12 cellular contexts compared by ENCODE assay signal in genomic region chr3:42081814-42082473, GRCh38. TPM values are rescaled to one million over a fixed set of nuclear protein-coding genes. Genes with fewer than 3 reads are reported as not detected.
A peak's percentile ranks its signal among the peaks of the same experiment; 100 is the strongest.
DNase-seq lines count a peak whose midpoint lies in the region; ATAC-seq and TF ChIP-seq lines count a peak whose summit lies in the region.
"Had no signal": no experiment of that assay in that cellular context is flagged by ENCODE, and none has a peak within 500 bp of the region (broad histone marks: within the 10 kb centered on the region; RNA-seq: fewer than 3 reads in every experiment).

No MANE protein-coding gene starts in this region.

- peak overlapping the region; percentile 65 to 92 for H3K4me3 Mint-ChIP-seq in activated T-cell treated with anti-CD3 and anti-CD28 coated beads, Interleukin-2, amount 50 U/mL, for 72 hours

- peaks cover 0 to under 1% of the 10 kb centered on the region in 2 donors for H3K36me3 ChIP-seq in gastroesophageal sphincter
- H3K36me3 ChIP-seq in thymus (ENCODE audit: control insufficient read depth, insufficient read depth), result no peaks in the 10 kb centered on the region

- CTCF ChIA-PET in GM10248 (lab: Yijun Ruan, JAX), result interaction anchor here (1.3 to 8.5 kb wide), 6 partner anchors 10 to 109 kb away, joined by 3 to 42 read pairs (median 4); no protein-coding TSS in a partner anchor

- no peak for TF ChIP-seq POLR2A in gastroesophageal sphincter (IDR thresholded peaks at IDR 0.05)

- H3K4me1 Mint-ChIP-seq in activated T-cell treated with anti-CD3 and anti-CD28 coated beads, Interleukin-2, amount 50 U/mL, for 72 hours (ENCODE audit: low read depth), result peaks cover 68% of the 10 kb centered on the region

- peak overlapping the region; percentile 96 for H3K27ac Mint-ChIP-seq in activated T-cell treated with anti-CD3 and anti-CD28 coated beads, Interleukin-2, amount 50 U/mL, for 72 hours

- H3K36me3 Mint-ChIP-seq in activated T-cell treated with anti-CD3 and anti-CD28 coated beads, Interleukin-2, amount 50 U/mL, for 72 hours (ENCODE audit: insufficient read depth in 2 of 2), result peaks cover 0 to 4% of the 10 kb centered on the region in 2 donors

- DNase-seq in activated T-cell treated with anti-CD3 and anti-CD28 coated beads, Interleukin-2, amount 50 U/mL, for 72 hours, result no peak
- no peak for DNase-seq in activated T-cell treated with anti-CD3 and anti-CD28 coated beads, Interleukin-2, amount 50 U/mL, for 48 hours
- DNase-seq in RPMI8226 (peak; percentile 60), GM10248 (ENCODE audit: extremely low spot score) (no peak), NCI-H146 (lab: John Stamatoyannopoulos, UW) (no peak), DMS79 treated with DMSO at 0.1 percent for 48 hours (lab: John Stamatoyannopoulos, UW) (no peak)
- DNase-seq: NCI-H774; right cardiac atrium; stimulated activated naive CD4-positive, alpha-beta T cell treated with Interleukin-2 at 50 U/mL for 16 hours had no signal

- H3K4me3 ChIP-seq in gastroesophageal sphincter (no peak overlapping the region), thymus (ENCODE audit: low read length) (no peak overlapping the region)

- no peak for TF ChIP-seq CTCF in gastroesophageal sphincter (IDR thresholded peaks at IDR 0.05)
- TF ChIP-seq CTCF in GM10248 (IDR thresholded peaks at IDR 0.05; ENCODE audit: control extremely low read depth, extremely low read depth, low read depth, missing control alignments), result no peak

- no peaks in the 10 kb centered on the region for H3K27me3 ChIP-seq in gastroesophageal sphincter
- no peaks in the 10 kb centered on the region for H3K27me3 ChIP-seq in thymus (ENCODE audit: control insufficient read depth, insufficient read depth)

- 58 to 66% methylated on average over 6 to 7 of the region's 7 CpGs for WGBS in gastroesophageal sphincter (ENCODE audit: low coverage in 1 of 2), 2 donors
- 72% methylated on average over 7 of the region's 7 CpGs for WGBS in thymus

- no peaks in the 10 kb centered on the region for H3K27me3 Mint-ChIP-seq in activated T-cell treated with anti-CD3 and anti-CD28 coated beads, Interleukin-2, amount 50 U/mL, for 72 hours (ENCODE audit: low read depth)

- H3K9me3 Mint-ChIP-seq in activated T-cell treated with anti-CD3 and anti-CD28 coated beads, Interleukin-2, amount 50 U/mL, for 72 hours, result no peaks in the 10 kb centered on the region

- H3K4me1 ChIP-seq in gastroesophageal sphincter (peaks cover 17 to 92% (median 32%) of the 10 kb centered on the region in 3 donors), thymus (ENCODE audit: control insufficient read depth, insufficient read depth, low read length) (no peaks in the 10 kb centered on the region)

- peak overlapping the region; percentile 58 to 86 (median 82) for H3K27ac ChIP-seq in gastroesophageal sphincter
- peak overlapping the region; percentile 11 for H3K27ac ChIP-seq in thymus (ENCODE audit: low read depth)

- no peak for TF ChIP-seq EP300 in gastroesophageal sphincter (IDR thresholded peaks at IDR 0.05)

- ATAC-seq in activated T-cell treated with anti-CD3 and anti-CD28 coated beads, Interleukin-2, amount 50 U/mL, for 72 hours (replicated peaks in 1 of 2), result peak; percentile 56 to 57
- ATAC-seq in gastroesophageal sphincter, result no peak
- ATAC-seq: activated CD4-positive, CD25-positive, alpha-beta regulatory T cell treated with anti-CD3 and anti-CD28 coated beads, Interleukin-2, amount 50 U/mL, for 24 hours; right cardiac atrium had no signal

- H3K9me3 ChIP-seq in gastroesophageal sphincter (no peaks in the 10 kb centered on the region), thymus (ENCODE audit: control insufficient read depth) (no peaks in the 10 kb centered on the region)

- POLR2A ChIA-PET in GM10248 (lab: Yijun Ruan, JAX), result no interaction called here

RNA-seq across cellular contexts. Expression of gene TRAK1, which starts 9.2 kb away (rescaled TPM):
- total RNA-seq in activated T-cell treated with anti-CD3 and anti-CD28 coated beads, Interleukin-2, amount 50 U/mL, for 72 hours, result 10 to 100 TPM; 17.8 to 19.6 TPM
- total RNA-seq in gastroesophageal sphincter, result 10 to 100 TPM; 37.4 to 89.5 (median 53.0) TPM
- polyA plus RNA-seq in thymus, result 20.1 TPM
